Comparison of ENCODE assay signal across 14 cellular contexts in the genomic region with DNA sequence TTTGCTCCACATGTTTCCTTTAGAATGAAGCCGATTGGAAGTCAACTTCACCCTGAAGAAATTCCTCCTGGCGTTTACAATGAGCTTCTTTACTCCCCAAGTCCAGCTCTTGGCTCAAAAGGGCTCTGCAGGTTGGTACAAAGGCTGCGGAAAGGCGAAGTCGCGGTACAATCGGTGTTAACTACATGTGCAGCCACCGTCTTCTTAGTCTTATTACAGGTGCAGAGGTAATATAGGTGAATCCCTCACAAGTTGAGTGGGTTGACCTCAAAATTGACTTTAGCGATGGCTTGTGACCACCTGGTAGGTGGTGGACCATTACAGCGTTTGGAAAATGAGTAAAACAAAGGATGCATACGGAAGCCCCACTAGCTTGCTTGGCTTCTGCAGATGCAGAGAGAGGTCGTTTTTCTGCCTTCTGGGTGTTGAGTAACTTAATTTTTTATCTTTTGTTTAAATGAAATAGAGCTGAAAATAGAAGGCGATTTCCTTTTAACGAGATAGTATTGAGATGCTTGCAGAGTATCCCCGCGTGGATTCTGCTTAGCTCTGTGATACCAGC.
DNase-seq lines count a peak whose midpoint lies in the region; ATAC-seq, FAIRE-seq and TF ChIP-seq lines count a peak whose summit lies in the region.
"Had no signal": no experiment of that assay in that cellular context is flagged by ENCODE, and none has a peak within 500 bp of the region (broad histone marks: within the 10 kb centered on the region; RNA-seq: fewer than 3 reads in every experiment).

No MANE protein-coding gene starts in this region.

- peaks cover 22% of the 10 kb centered on the region for H3K9me3 Mint-ChIP-seq in nephron progenitor cell

- TF ChIP-seq CTCF in AG04450 (IDR thresholded peaks at IDR 0.05; ENCODE audit: low read depth, low read length), result no peak
- TF ChIP-seq CTCF in endothelial cell of umbilical vein (IDR thresholded peaks at IDR 0.05; ENCODE audit: extremely low read depth in 1 of 2, insufficient read depth in 1 of 2, low read depth in 1 of 2, low read length in 2 of 2), result no peak
- TF ChIP-seq CTCF in nephron progenitor cell (IDR thresholded peaks at IDR 0.05), result no peak

- H3K9ac ChIP-seq in HUES64 (ENCODE audit: low read depth, low read length) (no peak overlapping the region), endothelial cell of umbilical vein (replicated peaks; ENCODE audit: extremely low read depth, insufficient read depth, low read length) (no peak overlapping the region)

- H3K4me3 ChIP-seq in AG04450 (ENCODE audit: low read depth, low read length) (peak overlapping the region; percentile 40; the same call in 1 of the 2 replicates), HUES64 (ENCODE audit: low read length) (peak overlapping the region; percentile 62), endothelial cell of umbilical vein (replicated peaks in 1 of 3; ENCODE audit: insufficient read depth in 1 of 3, low read depth in 1 of 3, low read length in 3 of 3) (no peak overlapping the region)

- no peaks in the 10 kb centered on the region for H3K79me2 ChIP-seq in endothelial cell of umbilical vein (ENCODE audit: control insufficient read depth, insufficient read depth, low read length)

- H3K36me3 ChIP-seq in HUES64 (ENCODE audit: insufficient read depth, low read length) (no peaks in the 10 kb centered on the region), endothelial cell of umbilical vein (ENCODE audit: control insufficient read depth in 2 of 2, extremely low read depth in 1 of 2, insufficient read depth in 2 of 2, low read length in 2 of 2) (no peaks in the 10 kb centered on the region)

- no peak overlapping the region for H3K4me2 ChIP-seq in endothelial cell of umbilical vein (ENCODE audit: insufficient read depth, low read length)

- H2AFZ ChIP-seq in endothelial cell of umbilical vein (ENCODE audit: low read depth, low read length), result no peak overlapping the region

- no peaks in the 10 kb centered on the region for H3K36me3 Mint-ChIP-seq in nephron progenitor cell (ENCODE audit: low read depth)
- H3K36me3 Mint-ChIP-seq: activated naive CD8-positive, alpha-beta T cell treated with anti-CD3 and anti-CD28 coated beads, Interleukin-2, amount 10 ng/mL, durations not matched to agents 7 days and 5 days had no signal

- intact Hi-C loops in endothelial cell of umbilical vein (cut with micrococcal nuclease), result no loop called here

- DNase-seq in AG04450 (ENCODE audit: low read depth, low spot score) (no peak), endothelial cell of umbilical vein (ENCODE audit: low read depth, low spot score) (no peak), nephron progenitor cell (no peak), NCI-H774 (lab: John Stamatoyannopoulos, UW) (no peak), DMS79 (lab: John Stamatoyannopoulos, UW) (no peak)
- DNase-seq: activated naive CD8-positive, alpha-beta T cell treated with anti-CD3 and anti-CD28 coated beads, Interleukin-2, amount 10 ng/mL, durations not matched to agents 7 days and 5 days; Caco-2; MV-4-11; naive thymus-derived CD4-positive, alpha-beta T cell; NCI-H2107; NCI-H526 had no signal

- H4K20me1 ChIP-seq in endothelial cell of umbilical vein (replicated peaks; ENCODE audit: control insufficient read depth, extremely low read depth, insufficient read depth, low read length), result no peaks in the 10 kb centered on the region

- no peak overlapping the region for H3K27ac ChIP-seq in AG04450 (ENCODE audit: low read depth, low read length)
- no peak overlapping the region for H3K27ac ChIP-seq in HUES64 (ENCODE audit: low read depth, low read length)
- H3K27ac ChIP-seq in endothelial cell of umbilical vein (ENCODE audit: insufficient read depth, low read depth, low read length), result no peak overlapping the region

- no peak for FAIRE-seq in endothelial cell of umbilical vein (lab: Jason Lieb, UNC)

- CTCF ChIA-PET in AG04450 (lab: Charles Lee), result interaction anchor here (1.0 to 1.2 kb wide), 2 partner anchors 12 to 13 kb away, joined by 3 to 7 read pairs; no protein-coding TSS in a partner anchor
- CTCF ChIA-PET in endothelial cell of umbilical vein (lab: Charles Lee), result interaction anchor here (1.3 to 2.1 kb wide), 2 partner anchors 12 to 1073 kb away, joined by 3 to 10 read pairs; no protein-coding TSS in a partner anchor

- dilution Hi-C loops in endothelial cell of umbilical vein (cut with MboI; ENCODE audit: extremely low pct_ligation_motif_present, low sequenced_read_pairs), result no loop called here

- H3K27me3 ChIP-seq in AG04450 (ENCODE audit: control insufficient read depth, insufficient read depth, low read length) (peaks cover 26% of the 10 kb centered on the region), HUES64 (ENCODE audit: insufficient read depth, low read length) (peaks cover 82% of the 10 kb centered on the region), endothelial cell of umbilical vein (ENCODE audit: control insufficient read depth in 2 of 2, insufficient read depth in 2 of 2, low read length in 2 of 2) (peaks cover 29 to 44% of the 10 kb centered on the region in 2 experiments)

- TF ChIP-seq POLR2A in endothelial cell of umbilical vein (IDR thresholded peaks at IDR 0.05; ENCODE audit: low read depth, low read length), result no peak

- H3K4me1 ChIP-seq in HUES64 (ENCODE audit: insufficient read depth, low read length) (peaks cover 13% of the 10 kb centered on the region), endothelial cell of umbilical vein (ENCODE audit: control insufficient read depth, extremely low read depth, insufficient read depth, low read length) (no peaks in the 10 kb centered on the region)
- H3K4me1 ChIP-seq: Caco-2 had no signal

- ATAC-seq in HG03521 (IDR thresholded peaks at IDR 0.05; ENCODE audit: unreplicated experiment), result no peak
- no peak for ATAC-seq in HG02938 (IDR thresholded peaks at IDR 0.05; ENCODE audit: unreplicated experiment)
- ATAC-seq: naive thymus-derived CD4-positive, alpha-beta T cell had no signal

- POLR2A ChIA-PET in AG04450 (lab: Yijun Ruan, JAX), result no interaction called here
- POLR2A ChIA-PET in endothelial cell of umbilical vein (lab: Charles Lee), result no interaction called here

- peak overlapping the region; percentile 76 for H3K4me3 Mint-ChIP-seq in nephron progenitor cell
- H3K4me3 Mint-ChIP-seq: activated naive CD8-positive, alpha-beta T cell treated with anti-CD3 and anti-CD28 coated beads, Interleukin-2, amount 10 ng/mL, durations not matched to agents 7 days and 5 days had no signal

- no TSS peak for BruUV-seq in endothelial cell of umbilical vein (replicated peaks; lab: Mats Ljungman, UMichigan)

- peaks cover 14% of the 10 kb centered on the region for H3K4me1 Mint-ChIP-seq in nephron progenitor cell

- peaks cover 100% of the 10 kb centered on the region for H3K27me3 Mint-ChIP-seq in nephron progenitor cell (ENCODE audit: low read depth, poor library complexity)

- H3K9me3 ChIP-seq in AG04450 (ENCODE audit: control insufficient read depth, insufficient read depth, low read length) (no peaks in the 10 kb centered on the region; the same call in 1 of the 2 replicates), HUES64 (ENCODE audit: insufficient read depth, low read depth, low read length) (no peaks in the 10 kb centered on the region), endothelial cell of umbilical vein (replicated peaks; ENCODE audit: control insufficient read depth, insufficient read depth, low read length) (no peaks in the 10 kb centered on the region)
- H3K9me3 ChIP-seq: Caco-2 had no signal

- WGBS in HUES64, result 13% methylated on average over 16 of the region's 16 CpGs

- no peaks in the 10 kb centered on the region for H3K9me1 ChIP-seq in endothelial cell of umbilical vein (replicated peaks; ENCODE audit: control insufficient read depth, extremely low read depth, insufficient read depth, low read length)

- no peak overlapping the region for H3K27ac Mint-ChIP-seq in nephron progenitor cell
- H3K27ac Mint-ChIP-seq: activated naive CD8-positive, alpha-beta T cell treated with anti-CD3 and anti-CD28 coated beads, Interleukin-2, amount 10 ng/mL, durations not matched to agents 7 days and 5 days had no signal

TF ChIP-seq in endothelial cell of umbilical vein, 7 proteins besides CTCF, POLR2A, EP300 and RAD21:
- TF ChIP-seq MYC (IDR thresholded peaks at IDR 0.05; ENCODE audit: low read depth, low read length) (no peak), EZH2 (IDR thresholded peaks at IDR 0.05; ENCODE audit: borderline replicate concordance, low read depth, low read length, severe bottlenecking) (peak; percentile 81), POLR2AphosphoS5 (IDR thresholded peaks at IDR 0.05; ENCODE audit: insufficient read depth, low read depth, low read length) (no peak)

Comparison
In these comparisons a context has a peak if more than half of its experiments do, and no peak if none do; other contexts are left out.
1. H3K4me3 ChIP-seq: peak in AG04450 (single experiment) and HUES64 (single experiment); none in endothelial cell of umbilical vein (0 of 3).